In the genomic region with DNA sequence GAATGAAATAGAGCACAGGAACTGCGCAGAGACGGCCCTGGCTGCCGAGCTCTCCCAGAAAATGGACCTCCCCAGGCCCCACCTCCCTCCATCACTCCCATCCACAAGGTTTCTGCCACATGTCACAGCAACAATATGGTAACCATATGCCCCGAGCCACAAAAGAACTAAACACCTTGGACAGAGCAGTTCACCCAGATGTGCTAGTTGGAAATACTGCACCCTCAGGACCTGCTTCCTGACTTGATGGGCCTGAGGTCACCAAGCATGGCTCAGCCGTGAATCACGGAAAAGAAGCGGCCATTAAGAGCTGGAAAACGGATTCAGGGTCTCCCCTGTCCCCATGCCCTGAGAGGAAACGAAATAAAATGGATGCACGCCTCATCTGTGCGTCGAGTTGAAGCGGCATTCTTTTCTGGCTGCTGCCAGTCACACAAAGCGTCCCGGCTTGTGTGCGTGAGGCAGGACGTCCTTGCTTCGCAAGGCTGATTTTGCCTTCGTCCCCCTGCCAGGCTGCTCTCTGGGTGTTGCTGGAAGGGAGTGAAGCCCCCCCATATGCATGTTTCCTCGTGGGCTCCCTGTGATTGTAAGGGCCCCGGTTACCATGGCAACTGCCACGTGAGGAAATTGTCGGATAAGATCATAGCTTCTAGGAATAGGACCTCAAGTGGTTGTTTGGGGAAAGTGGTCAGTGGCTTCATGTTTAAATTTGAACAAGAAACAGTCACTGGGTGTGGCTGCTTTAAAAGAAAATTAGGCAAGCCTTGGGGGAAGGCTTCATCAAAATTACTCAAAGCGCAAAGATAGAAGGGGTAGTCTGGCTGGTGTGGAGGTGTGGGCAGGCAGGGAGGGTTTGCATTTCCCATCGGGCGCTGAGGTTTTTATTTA, we compare ENCODE assay signal across 10 cellular contexts. TPM values are rescaled to one million over a fixed set of nuclear protein-coding genes. Genes with fewer than 3 reads are reported as not detected.
DNase-seq lines count a peak whose midpoint lies in the region; ATAC-seq, FAIRE-seq and TF ChIP-seq lines count a peak whose summit lies in the region.
"Had no signal": no experiment of that assay in that cellular context is flagged by ENCODE, and none has a peak within 500 bp of the region (broad histone marks: within the 10 kb centered on the region; RNA-seq: fewer than 3 reads in every experiment).

No MANE protein-coding gene starts in this region.

- SMC1A ChIA-PET in GM12878 (lab: Charles Lee; ENCODE audit: uncharacterized antibody, unreplicated experiment): interaction anchor here (1.1 to 1.4 kb wide), 3 partner anchors 9 to 115 kb away, joined by 3 to 5 read pairs (median 4); no protein-coding TSS in a partner anchor

- no peaks in the 10 kb centered on the region for H3K9me3 Mint-ChIP-seq in CD4-positive, alpha-beta T cell
- H3K9me3 Mint-ChIP-seq in natural killer cell: no peaks in the 10 kb centered on the region
- no peaks in the 10 kb centered on the region for H3K9me3 Mint-ChIP-seq in activated naive CD4-positive, alpha-beta T cell treated with anti-CD3 and anti-CD28 coated beads for 36 hours

- no TSS peak for BruUV-seq in GM12878 (replicated peaks; lab: Mats Ljungman, UMichigan)

- H2AFZ ChIP-seq in GM12878 (ENCODE audit: control insufficient read depth, low read depth, low read length): no peak overlapping the region

- H4K20me1 ChIP-seq in GM12878 (ENCODE audit: control insufficient read depth, insufficient read depth): no peaks in the 10 kb centered on the region

- intact Hi-C loops in CD4-positive, alpha-beta T cell (cut with DNase I, micrococcal nuclease): no loop called here
- intact Hi-C loops in GM12878 (cut with micrococcal nuclease; ENCODE audit: unreplicated experiment): no loop called here
- intact Hi-C loops in natural killer cell (cut with micrococcal nuclease): loop anchor here (2.0 to 5.0 kb wide), 2 partner anchors 15 to 48 kb away; no protein-coding TSS in a partner anchor
- intact Hi-C loops in head of caudate nucleus (cut with DNase I): no loop called here
- intact Hi-C loops in activated naive CD4-positive, alpha-beta T cell treated with anti-CD3 and anti-CD28 coated beads for 36 hours (cut with micrococcal nuclease): no loop called here

- POLR2A ChIA-PET in CD4-positive, alpha-beta T cell (lab: Charles Lee): interaction anchor here (1.2 kb wide), 1 partner anchor 48 kb away, joined by 3 read pairs; no protein-coding TSS in a partner anchor
- POLR2A ChIA-PET in GM12878 (lab: Charles Lee): no interaction called here

- no peaks in the 10 kb centered on the region for H3K27me3 Mint-ChIP-seq in CD4-positive, alpha-beta T cell
- H3K27me3 Mint-ChIP-seq in natural killer cell (ENCODE audit: low read depth in 2 of 2): no peaks in the 10 kb centered on the region
- H3K27me3 Mint-ChIP-seq in activated naive CD4-positive, alpha-beta T cell treated with anti-CD3 and anti-CD28 coated beads for 36 hours (ENCODE audit: low read depth): no peaks in the 10 kb centered on the region

- TF ChIP-seq POLR2A in GM12878 (IDR thresholded peaks at IDR 0.05; ENCODE audit: low read depth, low read length): no peak

- H3K4me3 ChIP-seq in GM12878: no peak overlapping the region

- H3K27ac ChIP-seq in CD4-positive, alpha-beta T cell (ENCODE audit: low read depth, low read length): no peak overlapping the region
- H3K27ac ChIP-seq in GM12878 (ENCODE audit: control insufficient read depth, insufficient read depth) (no peak overlapping the region), substantia nigra (ENCODE audit: low read depth, low read length, poor library complexity, severe bottlenecking) (no peak overlapping the region)

- FAIRE-seq in GM12878 (lab: Jason Lieb, UNC): no peak

- H3K4me2 ChIP-seq in GM12878 (ENCODE audit: control insufficient read depth, insufficient read depth): no peak overlapping the region

- TF ChIP-seq CTCF in CD4-positive, alpha-beta T cell (IDR thresholded peaks at IDR 0.05): no peak
- no peak for TF ChIP-seq CTCF in GM12878 (IDR thresholded peaks at IDR 0.05 in 2 of 3, conservative IDR thresholded peaks at IDR 0.05 in 1 of 3; ENCODE audit: control insufficient read depth in 2 of 3, extremely low read depth in 1 of 3, insufficient read depth in 1 of 3, low read depth in 3 of 3, low read length in 3 of 3)
- TF ChIP-seq CTCF in natural killer cell (IDR thresholded peaks at IDR 0.05): no peak

- 81% methylated on average over 26 of the region's 26 CpGs for WGBS in GM12878 (ENCODE audit: insufficient coverage, insufficient replicate concordance, low lambda C conversion rate, missing lambda C conversion rate)

- H3K4me1 Mint-ChIP-seq in CD4-positive, alpha-beta T cell (ENCODE audit: low read depth): peaks cover 92% of the 10 kb centered on the region
- peaks cover 90 to 91% of the 10 kb centered on the region in 2 donors for H3K4me1 Mint-ChIP-seq in natural killer cell
- H3K4me1 Mint-ChIP-seq in activated naive CD4-positive, alpha-beta T cell treated with anti-CD3 and anti-CD28 coated beads for 36 hours (ENCODE audit: low read depth): peaks cover 52% of the 10 kb centered on the region

- RAD21 ChIA-PET in GM12878 (lab: Charles Lee; ENCODE audit: unreplicated experiment): no interaction called here

- CTCF ChIA-PET in CD4-positive, alpha-beta T cell (lab: Charles Lee): interaction anchor here (3.0 kb wide), 1 partner anchor 12 kb away, joined by 12 read pairs; no protein-coding TSS in a partner anchor
- CTCF ChIA-PET in GM12878 (lab: Yijun Ruan, JAX): interaction anchor here (0.6 to 1.2 kb wide), 2 partner anchors 13 to 455 kb away, joined by 3 read pairs; no protein-coding TSS in a partner anchor
- CTCF ChIA-PET in activated naive CD4-positive, alpha-beta T cell treated with anti-CD3 and anti-CD28 coated beads for 36 hours (lab: Charles Lee): interaction anchor here (1.0 to 1.1 kb wide), 2 partner anchors 10 to 114 kb away, joined by 3 to 4 read pairs; no protein-coding TSS in a partner anchor

- H3K4me1 ChIP-seq in GM12878 (ENCODE audit: control insufficient read depth, insufficient read depth, low read length): no peaks in the 10 kb centered on the region

- no peaks in the 10 kb centered on the region for H3K9me3 ChIP-seq in CD4-positive, alpha-beta T cell (ENCODE audit: control insufficient read depth, low read length)
- no peaks in the 10 kb centered on the region for H3K9me3 ChIP-seq in GM12878 (replicated peaks; ENCODE audit: control insufficient read depth, insufficient read depth, low read length)

- H3K36me3 ChIP-seq in GM12878 (ENCODE audit: control insufficient read depth in 2 of 2, insufficient read depth in 2 of 2, low read length in 1 of 2): peaks cover 3 to 16% of the 10 kb centered on the region in 2 experiments; a peak in 3 of 4 replicates

- in situ Hi-C loops in GM12878 (cut with MboI): no loop called here

- TF ChIP-seq EP300 in Ishikawa (IDR thresholded peaks at IDR 0.05; ENCODE audit: borderline replicate concordance) (no peak), GM12878 (IDR thresholded peaks at IDR 0.05; ENCODE audit: borderline replicate concordance in 1 of 2, control insufficient read depth in 1 of 2, low read depth in 2 of 2, low read length in 2 of 2) (no peak)

- ATAC-seq in CD4-positive, alpha-beta T cell (ENCODE audit: poor library complexity): no peak
- no peak for ATAC-seq in GM12878
- ATAC-seq in natural killer cell: peak in 2 of 3 donors; percentile 16 to 54

- peak overlapping the region; percentile 7 for H3K4me3 Mint-ChIP-seq in CD4-positive, alpha-beta T cell
- no peak overlapping the region for H3K4me3 Mint-ChIP-seq in natural killer cell
- H3K4me3 Mint-ChIP-seq in activated naive CD4-positive, alpha-beta T cell treated with anti-CD3 and anti-CD28 coated beads for 36 hours: no peak overlapping the region

- H3K79me2 ChIP-seq in GM12878 (ENCODE audit: control insufficient read depth, insufficient read depth, low read length): peaks cover 10% of the 10 kb centered on the region

- H3K9ac ChIP-seq in GM12878 (ENCODE audit: control insufficient read depth, insufficient read depth, low read length): no peak overlapping the region

- H3K27me3 ChIP-seq in CD4-positive, alpha-beta T cell (ENCODE audit: control insufficient read depth, insufficient read depth, low read length): no peaks in the 10 kb centered on the region
- H3K27me3 ChIP-seq in GM12878 (replicated peaks in 1 of 2; ENCODE audit: control insufficient read depth in 2 of 2, insufficient read depth in 2 of 2, low read length in 1 of 2): no peaks in the 10 kb centered on the region

- H3K27ac Mint-ChIP-seq in CD4-positive, alpha-beta T cell: peak overlapping the region; percentile 70
- H3K27ac Mint-ChIP-seq in natural killer cell: peak overlapping the region; percentile 95 to 97
- no peak overlapping the region for H3K27ac Mint-ChIP-seq in activated naive CD4-positive, alpha-beta T cell treated with anti-CD3 and anti-CD28 coated beads for 36 hours

- TF ChIP-seq RAD21 in Ishikawa (IDR thresholded peaks at IDR 0.05; ENCODE audit: low read depth) (no peak), GM12878 (IDR thresholded peaks at IDR 0.05; ENCODE audit: insufficient read depth, low read depth, low read length) (no peak)

- H3K36me3 Mint-ChIP-seq in CD4-positive, alpha-beta T cell (ENCODE audit: low read depth): peaks cover 81% of the 10 kb centered on the region
- H3K36me3 Mint-ChIP-seq in natural killer cell: no peaks in the 10 kb centered on the region
- no peaks in the 10 kb centered on the region for H3K36me3 Mint-ChIP-seq in activated naive CD4-positive, alpha-beta T cell treated with anti-CD3 and anti-CD28 coated beads for 36 hours (ENCODE audit: low read depth)

- no peak for DNase-seq in CD4-positive, alpha-beta T cell
- DNase-seq in GM12878 (ENCODE audit: low read depth, low spot score) (no peak), natural killer cell (no peak), substantia nigra (lab: John Stamatoyannopoulos, UW) (no peak), head of caudate nucleus (no peak)
- DNase-seq in stimulated activated CD4-positive, alpha-beta T cell treated with anti-CD3 and anti-CD28 coated beads, Interleukin-12 subunit alpha, Interleukin-12 subunit beta, amount 100 ng/mL, for 4 hours: no peak
- DNase-seq in activated naive CD4-positive, alpha-beta T cell treated with anti-CD3 and anti-CD28 coated beads for 36 hours: no peak
- DNase-seq: activated T-cell treated with anti-CD3 and anti-CD28 coated beads, Interleukin-2, amount 50 U/mL, for 1 hour; NCI-H446 treated with DMSO at 0.1 percent for 48 hours had no signal

RNA-seq across cellular contexts. Expression of gene FLI1, which starts 51.7 kb away (rescaled TPM):
- total RNA-seq in CD4-positive, alpha-beta T cell: 10 to 100 TPM; 56.6 to 60.4 TPM
- total RNA-seq in GM12878 (2013; cell fraction: nucleolus; rRNA removed): 26.5 and 33.7 TPM in 2 replicates
- 37.7 and 38.5 TPM in 2 replicates for total RNA-seq in GM12878 (2014; rRNA removed)
- total RNA-seq in GM12878 (2014; rRNA removed; fragmentation: Illumina TruSeq; extraction: Trizol): 35.7 and 37.6 TPM in 2 replicates
- 50.6 and 53.3 TPM in 2 replicates for total RNA-seq in GM12878 (2021)
- 8.6 TPM for polyA plus RNA-seq in GM12878 (2011; ENCODE audit: low read depth)
- 24.7 and 38.0 TPM in 2 replicates for polyA plus RNA-seq in GM12878 (2011; rRNA removed)
- polyA plus RNA-seq in GM12878 (2011; cell fraction: cytosol; rRNA removed): 21.8 and 39.8 TPM in 2 replicates
- polyA plus RNA-seq in GM12878 (2011; cell fraction: nucleus; rRNA removed): 20.0 and 24.1 TPM in 2 replicates
- 28.8 and 36.2 TPM in 2 replicates for polyA plus RNA-seq in GM12878 (2012)
- polyA plus RNA-seq in GM12878 (2014; fragmentation: Illumina TruSeq; extraction: Trizol): 37.9 and 46.3 TPM in 2 replicates
- polyA plus RNA-seq in GM12878 (2014; fragmentation: Nextera tagmentation; extraction: Ambion mirVana): 10 to 100 TPM; 12.5 to 15.8 TPM
- polyA plus RNA-seq in GM12878 (2014; rRNA removed): 58.8 and 61.9 TPM in 2 replicates
- 10 to 100 TPM; 39.1 to 44.8 TPM for polyA plus RNA-seq in GM12878 (2016; fragmentation: Nextera tagmentation; extraction: Ambion mirVana)
- polyA minus RNA-seq in GM12878 (2011; rRNA and poly(A)+ RNA removed): 65.9 and 70.0 TPM in 2 replicates
- 19.4 and 27.8 TPM in 2 replicates for polyA minus RNA-seq in GM12878 (2011; cell fraction: cytosol; rRNA and poly(A)+ RNA removed)
- polyA minus RNA-seq in GM12878 (2011; cell fraction: nucleus; rRNA and poly(A)+ RNA removed): 12.7 and 34.6 TPM in 2 replicates
- total RNA-seq in natural killer cell: 100 to 1,000 TPM; 123 to 157 (median 148) TPM
- total RNA-seq in activated naive CD4-positive, alpha-beta T cell treated with anti-CD3 and anti-CD28 coated beads for 36 hours: 10 to 100 TPM; 64.0 to 65.0 TPM

Comparison
In these comparisons a context has a peak if more than half of its experiments do, and no peak if none do; other contexts are left out.
1. ATAC-seq: peak in natural killer cell (2 of 3); none in CD4-positive, alpha-beta T cell (single experiment) and GM12878 (single experiment).